Comparison of ENCODE assay signal across 23 cellular contexts in the genomic region with DNA sequence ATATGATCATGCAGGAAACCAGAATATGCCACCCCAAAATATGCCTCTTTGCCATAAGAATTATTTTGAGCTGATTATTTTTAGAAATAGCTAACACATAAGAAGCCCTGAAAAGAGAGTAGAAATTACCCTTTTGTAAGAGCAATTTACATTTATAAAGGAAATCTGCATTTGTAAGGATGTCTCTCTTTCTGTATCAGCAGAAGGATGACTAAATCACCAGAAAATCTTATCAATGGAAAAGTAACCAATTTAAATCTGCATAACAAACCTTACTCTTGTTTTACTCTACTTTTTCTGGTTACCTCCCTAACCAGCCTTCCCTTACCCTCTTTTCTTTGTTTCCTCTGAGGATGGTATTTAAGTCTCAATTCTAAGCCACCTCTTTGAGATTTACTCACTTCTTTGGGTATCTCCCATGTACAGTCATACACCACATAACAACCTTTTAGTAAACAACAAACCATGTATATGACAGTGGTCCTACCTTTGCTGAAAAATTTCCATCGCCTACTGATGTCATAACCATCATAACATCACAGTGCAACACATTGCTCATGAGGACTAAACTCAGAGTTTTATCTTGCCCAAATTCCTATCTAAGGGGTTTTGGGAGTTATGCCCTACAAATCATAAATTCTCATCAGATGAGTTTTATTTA.
DNase-seq lines count a peak whose midpoint lies in the region; FAIRE-seq and TF ChIP-seq lines count a peak whose summit lies in the region.
"Had no signal": no experiment of that assay in that cellular context is flagged by ENCODE, and none has a peak within 500 bp of the region (broad histone marks: within the 10 kb centered on the region; RNA-seq: fewer than 3 reads in every experiment).

No MANE protein-coding gene starts in this region.

- H3K56ac ChIP-seq in H9 (ENCODE audit: insufficient read length, low read depth, low read length): no peak overlapping the region
- no peak overlapping the region for H3K56ac ChIP-seq in H1 (replicated peaks; ENCODE audit: insufficient read length, low read depth, low read length)

- H2AK5ac ChIP-seq in H9 (ENCODE audit: insufficient read length, low read length): no peak overlapping the region
- no peak overlapping the region for H2AK5ac ChIP-seq in H1 (ENCODE audit: low read depth, low read length)

- TF ChIP-seq RAD21 in H1 (IDR thresholded peaks at IDR 0.05 in 1 of 2, conservative IDR thresholded peaks at IDR 0.05 in 1 of 2; ENCODE audit: low read depth in 2 of 2, low read length in 2 of 2): no peak

- H3K18ac ChIP-seq in H9 (ENCODE audit: insufficient read length, low read depth, low read length): no peak overlapping the region
- H3K18ac ChIP-seq in H1 (ENCODE audit: extremely low read depth, low read length): no peak overlapping the region

- H2AFZ ChIP-seq in H9 (ENCODE audit: low read length): no peak overlapping the region
- H2AFZ ChIP-seq in H1 (ENCODE audit: low read length): no peak overlapping the region

- peak overlapping the region in 2 of 3 experiments; percentile 37 to 88; a peak in 4 of 7 replicates for H3K27ac Mint-ChIP-seq in H9
- H3K27ac Mint-ChIP-seq: CD4-positive, CD25-positive, alpha-beta regulatory T cell; CD8-positive, alpha-beta memory T cell; IgD-negative memory B cell had no signal

- H3T11ph ChIP-seq in H9 (ENCODE audit: low read length): no peak overlapping the region

- DNase-seq in H9 (no peak), H1 (ENCODE audit: low read depth in 1 of 2, low spot score in 2 of 2) (no peak), GM03348 (ENCODE audit: low spot score) (no peak), SHP77 (lab: John Stamatoyannopoulos, UW) (no peak), stomach (no peak), GM10266 (ENCODE audit: extremely low spot score) (no peak)
- DNase-seq: ACHN; BE2C; C1 segment of cervical spinal cord; CD4-positive, CD25-positive, alpha-beta regulatory T cell; CD8-positive, alpha-beta memory T cell; COR-L47; DMS 273 treated with DMSO at 0.1 percent for 48 hours; DMS53; DND-41; GOT3; HCEC 1CT; KBM-7 had no signal

- H3K4me2 ChIP-seq in H9 (ENCODE audit: insufficient read depth, insufficient read length, low read length): no peak overlapping the region
- no peak overlapping the region for H3K4me2 ChIP-seq in H1 (ENCODE audit: insufficient read depth in 1 of 2, low read depth in 2 of 2, low read length in 2 of 2)

- H3K36me3 ChIP-seq in HUES64 (ENCODE audit: insufficient read depth, low read length) (0 out of 2 replicates have a peak, but pooled peaks cover 6% of the 10 kb centered on the region), H1 (ENCODE audit: control insufficient read depth in 2 of 4, insufficient read depth in 4 of 4, low read length in 3 of 4) (peaks cover 0 to 3% (median 1%) of the 10 kb centered on the region in 4 experiments; a peak in 3 of 8 replicates), stomach (no peaks in the 10 kb centered on the region)
- H3K36me3 ChIP-seq: BE2C had no signal

- H3K27me3 Mint-ChIP-seq in H9 (ENCODE audit: low read depth): no peaks in the 10 kb centered on the region; the same call in 1 of the 2 replicates

- peaks cover 25 to 36% of the 10 kb centered on the region in 2 experiments for H3K4me1 Mint-ChIP-seq in H9
- H3K4me1 Mint-ChIP-seq: CD4-positive, CD25-positive, alpha-beta regulatory T cell; CD8-positive, alpha-beta memory T cell; IgD-negative memory B cell had no signal

- H3K27me3 ChIP-seq in H9 (ENCODE audit: insufficient read depth, low read length): no peaks in the 10 kb centered on the region
- no peaks in the 10 kb centered on the region for H3K27me3 ChIP-seq in HUES64 (ENCODE audit: insufficient read depth, low read length)
- H3K27me3 ChIP-seq in H1 (replicated peaks in 1 of 4; ENCODE audit: control insufficient read depth in 3 of 4, extremely low read depth in 1 of 4, insufficient read depth in 3 of 4, low read length in 3 of 4): no peaks in the 10 kb centered on the region
- no peaks in the 10 kb centered on the region for H3K27me3 ChIP-seq in stomach
- H3K27me3 ChIP-seq: BE2C had no signal

- H4K91ac ChIP-seq in H9 (ENCODE audit: insufficient read length, low read depth, low read length) (no peak overlapping the region), H1 (replicated peaks; ENCODE audit: insufficient read length, low read length) (no peak overlapping the region)

- no peak overlapping the region for H4K8ac ChIP-seq in H9 (replicated peaks; ENCODE audit: insufficient read length, low read depth, low read length)
- H4K8ac ChIP-seq in H1 (ENCODE audit: extremely low read depth, insufficient read depth, low read length): no peak overlapping the region

- H2BK15ac ChIP-seq in H9 (ENCODE audit: low read depth, low read length): no peak overlapping the region
- H2BK15ac ChIP-seq in H1 (ENCODE audit: low read length): no peak overlapping the region

- H2BK5ac ChIP-seq in H9 (ENCODE audit: insufficient read length, low read length): no peak overlapping the region
- no peak overlapping the region for H2BK5ac ChIP-seq in H1 (ENCODE audit: low read depth, low read length)

- H2BK120ac ChIP-seq in H9 (ENCODE audit: low read depth, low read length, poor library complexity, severe bottlenecking) (no peak overlapping the region), H1 (replicated peaks; ENCODE audit: low read depth, low read length) (no peak overlapping the region)

- H3K4me1 ChIP-seq in H9 (ENCODE audit: insufficient read depth, low read length): no peaks in the 10 kb centered on the region
- H3K4me1 ChIP-seq in HUES64 (ENCODE audit: insufficient read depth, low read length): peaks cover 8% of the 10 kb centered on the region
- no peaks in the 10 kb centered on the region; a peak in 1 of 7 replicates for H3K4me1 ChIP-seq in H1 (replicated peaks in 1 of 4; ENCODE audit: control insufficient read depth in 3 of 4, insufficient read depth in 4 of 4, low read length in 3 of 4)
- no peaks in the 10 kb centered on the region for H3K4me1 ChIP-seq in stomach
- H3K4me1 ChIP-seq: BE2C had no signal

- H2BK12ac ChIP-seq in H9 (ENCODE audit: insufficient read length, low read depth, low read length): no peak overlapping the region
- H2BK12ac ChIP-seq in H1 (ENCODE audit: low read depth, low read length): no peak overlapping the region

- CTCF ChIA-PET in H1 (lab: Charles Lee; ENCODE audit: partially characterized antibody): no interaction called here

- FAIRE-seq in H1 (lab: Jason Lieb, UNC): no peak
- FAIRE-seq: A204.1, G401.6, HepG2 had no signal

- TF ChIP-seq POLR2A in H1 (IDR thresholded peaks at IDR 0.05; ENCODE audit: control extremely low read depth in 1 of 2, low read depth in 2 of 2, low read length in 2 of 2) (no peak), stomach (IDR thresholded peaks at IDR 0.05) (no peak)

- H3K9me3 Mint-ChIP-seq in H9: peaks cover 16 to 27% of the 10 kb centered on the region in 2 experiments; a peak in 4 of 5 replicates

- H2BK20ac ChIP-seq in H9 (ENCODE audit: low read depth, low read length, poor library complexity, severe bottlenecking): no peak overlapping the region
- H2BK20ac ChIP-seq in H1 (ENCODE audit: low read length): no peak overlapping the region

- H3K4me3 Mint-ChIP-seq in H9: no peak overlapping the region
- H3K4me3 Mint-ChIP-seq: CD4-positive, CD25-positive, alpha-beta regulatory T cell; CD8-positive, alpha-beta memory T cell; IgD-negative memory B cell had no signal

- POLR2A ChIA-PET in H1 (lab: Charles Lee; ENCODE audit: partially characterized antibody): no interaction called here

- peaks cover 16 to 27% (median 17%) of the 10 kb centered on the region in 3 experiments for H3K36me3 Mint-ChIP-seq in H9 (ENCODE audit: insufficient read depth in 1 of 3, low read depth in 3 of 3)
- H3K36me3 Mint-ChIP-seq: CD4-positive, CD25-positive, alpha-beta regulatory T cell; CD8-positive, alpha-beta memory T cell; IgD-negative memory B cell had no signal

- no peak overlapping the region for H3K14ac ChIP-seq in H9 (ENCODE audit: insufficient read depth, low read length)
- H3K14ac ChIP-seq in H1 (ENCODE audit: insufficient read length): no peak overlapping the region

- H3K9me3 ChIP-seq in H9 (ENCODE audit: control insufficient read depth, low read depth, low read length): peaks cover 16% of the 10 kb centered on the region
- H3K9me3 ChIP-seq in HUES64 (ENCODE audit: insufficient read depth, low read depth, low read length): peaks cover 11% of the 10 kb centered on the region
- H3K9me3 ChIP-seq in H1 (ENCODE audit: insufficient read depth in 2 of 2, low read depth in 1 of 2, low read length in 1 of 2): peaks cover 4 to 10% of the 10 kb centered on the region in 2 experiments; a peak in 3 of 4 replicates
- H3K9me3 ChIP-seq in stomach: no peaks in the 10 kb centered on the region
- H3K9me3 ChIP-seq: BE2C had no signal

- H4K5ac ChIP-seq in H9 (ENCODE audit: insufficient read length, low read depth, low read length) (no peak overlapping the region), H1 (ENCODE audit: insufficient read length, low read depth, low read length) (no peak overlapping the region)

- H3K23ac ChIP-seq in H9 (ENCODE audit: insufficient read length, low read depth, low read length) (no peak overlapping the region), H1 (ENCODE audit: insufficient read length) (no peak overlapping the region)

- no peaks in the 10 kb centered on the region for H3K23me2 ChIP-seq in H9 (ENCODE audit: insufficient read length, low read depth, low read length, poor library complexity, severe bottlenecking)
- no peaks in the 10 kb centered on the region for H3K23me2 ChIP-seq in H1 (ENCODE audit: low read depth, low read length)

- intact Hi-C loops in stomach (cut with DNase I; ENCODE audit: low total_unique reads): no loop called here

- no peak for TF ChIP-seq EP300 in H1 (IDR thresholded peaks at IDR 0.05; ENCODE audit: borderline replicate concordance in 1 of 2, low read depth in 2 of 2, low read length in 2 of 2)
- TF ChIP-seq EP300 in stomach (IDR thresholded peaks at IDR 0.05): no peak

- H3K4me3 ChIP-seq in HUES64 (ENCODE audit: low read length): no peak overlapping the region
- peak overlapping the region in 1 of 4 experiments; percentile 9; a peak in 1 of 8 replicates for H3K4me3 ChIP-seq in H1 (ENCODE audit: extremely low read depth in 1 of 4, insufficient read depth in 2 of 4, low read depth in 3 of 4, low read length in 4 of 4)
- H3K4me3 ChIP-seq in stomach: no peak overlapping the region

- H3K79me1 ChIP-seq in H9 (ENCODE audit: insufficient read depth, low read depth, low read length, poor library complexity, severe bottlenecking) (no peaks in the 10 kb centered on the region), H1 (ENCODE audit: low read depth, low read length) (no peaks in the 10 kb centered on the region)

- no peak overlapping the region for H3K4ac ChIP-seq in H9 (ENCODE audit: low read depth, low read length)
- no peak overlapping the region for H3K4ac ChIP-seq in H1 (replicated peaks; ENCODE audit: insufficient read length, low read depth, low read length)

- H3K27ac ChIP-seq in H9 (ENCODE audit: insufficient read length, low read depth, low read length): peak overlapping the region; percentile 70
- peak overlapping the region; percentile 91 for H3K27ac ChIP-seq in HUES64 (ENCODE audit: low read depth, low read length)
- H3K27ac ChIP-seq in H1 (ENCODE audit: low read depth, low read length): no peak overlapping the region; the same call in 1 of the 2 replicates
- no peak overlapping the region for H3K27ac ChIP-seq in stomach

- TF ChIP-seq CTCF in H9 (conservative IDR thresholded peaks at IDR 0.05) (no peak), H1 (IDR thresholded peaks at IDR 0.05; ENCODE audit: control extremely low read depth in 1 of 3, insufficient read depth in 1 of 3, low read depth in 1 of 3, low read length in 3 of 3) (no peak), stomach (IDR thresholded peaks at IDR 0.05) (no peak), GM10266 (IDR thresholded peaks at IDR 0.05; ENCODE audit: control insufficient read depth, insufficient read depth, low read depth, missing control alignments) (no peak)

- H3K79me2 ChIP-seq in H9 (ENCODE audit: insufficient read depth, low read length) (no peaks in the 10 kb centered on the region), H1 (ENCODE audit: control insufficient read depth in 1 of 2, insufficient read depth in 2 of 2, low read length in 2 of 2) (no peaks in the 10 kb centered on the region)

- H4K20me1 ChIP-seq in H9 (ENCODE audit: control insufficient read depth, insufficient read depth, insufficient read length) (no peaks in the 10 kb centered on the region), H1 (replicated peaks in 1 of 2; ENCODE audit: control insufficient read depth in 1 of 2, insufficient read depth in 2 of 2, low read length in 2 of 2) (no peaks in the 10 kb centered on the region)

- H3K9ac ChIP-seq in H9 (ENCODE audit: extremely low read depth, insufficient read length, low read length) (no peak overlapping the region), HUES64 (ENCODE audit: low read depth, low read length) (no peak overlapping the region), H1 (replicated peaks in 1 of 4; ENCODE audit: extremely low read depth in 1 of 4, low read depth in 3 of 4, low read length in 3 of 4) (no peak overlapping the region)

- WGBS in H9 (ENCODE audit: extremely low coverage, insufficient read length, low lambda C conversion rate): no CpG with 5 or more reads among the region's 1 CpG
- 100% methylated on average over 1 of the region's 1 CpG for WGBS in HUES64
- 96% methylated on average over 1 of the region's 1 CpG; no CpG with 5 or more reads in 1 of the 2 experiments for WGBS in H1 (ENCODE audit: extremely low coverage in 1 of 2, insufficient coverage in 1 of 2, insufficient read length in 1 of 2, insufficient replicate concordance in 2 of 2, low coverage in 1 of 2, low lambda C conversion rate in 2 of 2, missing lambda C conversion rate in 1 of 2), 2 experiments
- 86 to 97% (median 94%) methylated on average over 1 of the region's 1 CpG for WGBS in stomach, 5 donors

Comparison
In these comparisons a context has a peak if more than half of its experiments do, and no peak if none do; other contexts are left out.
1. H3K27ac ChIP-seq: peak in H9 (single experiment) and HUES64 (single experiment); none in H1 (single experiment) and stomach (0 of 5).